ENCODE assay signal across 9 cellular contexts in the genomic region with DNA sequence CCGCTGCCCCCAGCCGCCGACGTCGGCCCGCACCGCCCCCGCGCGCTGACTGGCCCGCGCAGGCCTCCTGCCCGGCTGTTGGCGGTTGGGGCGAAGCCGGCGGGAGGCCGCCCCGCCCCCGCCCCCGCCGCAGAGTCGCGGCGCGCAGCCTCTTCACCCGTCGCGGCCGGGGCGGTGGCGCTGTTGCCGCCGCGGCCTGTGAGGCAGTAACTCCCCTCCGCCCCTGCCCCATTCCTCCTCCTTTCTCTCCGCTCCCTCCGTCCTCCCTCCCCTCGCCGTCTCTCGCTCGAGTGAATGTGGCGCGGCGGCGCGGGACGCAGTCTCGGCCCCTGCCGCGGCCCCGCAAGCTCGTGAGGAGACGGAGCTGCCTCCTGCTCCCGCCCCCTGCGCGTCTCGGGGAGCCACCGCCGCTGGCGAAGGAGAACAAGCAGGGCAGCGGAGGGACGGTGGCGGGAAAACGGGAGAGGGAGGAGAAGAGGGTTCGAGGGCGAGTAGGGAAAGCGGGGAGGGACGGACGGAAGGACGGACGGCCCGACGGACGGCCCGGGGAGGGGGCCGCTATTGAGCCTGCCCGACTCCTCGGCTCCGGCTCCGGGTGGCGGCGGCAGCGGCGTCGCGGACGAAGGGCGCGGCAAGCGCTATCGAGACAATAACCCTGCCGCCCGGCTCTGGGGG. TPM values are rescaled to one million over a fixed set of nuclear protein-coding genes. Genes with fewer than 3 reads are reported as not detected.
DNase-seq lines count a peak whose midpoint lies in the region; ATAC-seq, FAIRE-seq and TF ChIP-seq lines count a peak whose summit lies in the region.
"Had no signal": no experiment of that assay in that cellular context is flagged by ENCODE, and none has a peak within 500 bp of the region (broad histone marks: within the 10 kb centered on the region; RNA-seq: fewer than 3 reads in every experiment).

No MANE protein-coding gene starts in this region.

- peaks cover 44% of the 10 kb centered on the region for H3K79me2 ChIP-seq in HepG2 (ENCODE audit: insufficient read depth, low read length)

- H3K9me3 ChIP-seq in HepG2 (ENCODE audit: low read length): no peaks in the 10 kb centered on the region

- DNase-seq in BJ (ENCODE audit: low read depth) (peak; percentile 43), NCI-H345 treated with DMSO at 0.1 percent for 48 hours (lab: John Stamatoyannopoulos, UW; ENCODE audit: unreplicated experiment) (peak; percentile 46), cortex of kidney (lab: John Stamatoyannopoulos, UW) (peak; percentile 43), HepG2 (ENCODE audit: low spot score) (peak; percentile 74)
- DNase-seq in activated CD4-positive, alpha-beta T cell treated with anti-CD3 and anti-CD28 coated beads for 36 hours: peak; percentile 84
- peak; percentile 59 to 64 for DNase-seq in stimulated activated CD4-positive, alpha-beta T cell treated with anti-CD3 and anti-CD28 coated beads, Interleukin-2, amount 100 ng/mL, for 48 hours

- peak; percentile 31; the same call in 1 of the 2 replicates for TF ChIP-seq RAD21 in HepG2 (CRISPR knock-in tag; IDR thresholded peaks at IDR 0.05)

- intact Hi-C loops in activated CD4-positive, alpha-beta T cell treated with anti-CD3 and anti-CD28 coated beads for 36 hours (cut with DNase I, micrococcal nuclease): loop anchor here (1.0 to 10.0 kb wide), 15 partner anchors 36 to 899 kb away; a partner anchor contains a TSS
- intact Hi-C loops in HepG2 (cut with micrococcal nuclease; ENCODE audit: unreplicated experiment): loop anchor here (5.0 to 10.0 kb wide), 5 partner anchors 37 to 301 kb away; a partner anchor contains a TSS

- H3K4me3 ChIP-seq in BJ (ENCODE audit: low read depth, low read length) (peak overlapping the region; percentile 66), HepG2 (replicated peaks in 1 of 3; ENCODE audit: insufficient read depth in 1 of 3, low read depth in 2 of 3, low read length in 3 of 3) (peak overlapping the region; percentile 92 to 98 (median 97))

- no peaks in the 10 kb centered on the region for H3K27me3 Mint-ChIP-seq in activated CD4-positive, alpha-beta T cell treated with anti-CD3 and anti-CD28 coated beads for 36 hours

- in situ Hi-C loops in HepG2 (cut with HindIII; ENCODE audit: extremely low pct_ligation_motif_present, low pct_unique_long_range_greater_than_20kb): no loop called here

- peak overlapping the region; percentile 87 for H3K27ac Mint-ChIP-seq in activated CD4-positive, alpha-beta T cell treated with anti-CD3 and anti-CD28 coated beads for 36 hours

- peak overlapping the region; percentile 71 for H3K4me2 ChIP-seq in HepG2 (ENCODE audit: low read depth, low read length)

- ATAC-seq in GM19025 (IDR thresholded peaks at IDR 0.05; ENCODE audit: low read depth, unreplicated experiment): peak; percentile 66
- peak; percentile 69 for ATAC-seq in HG03196 (IDR thresholded peaks at IDR 0.05; ENCODE audit: unreplicated experiment)
- ATAC-seq in activated CD4-positive, alpha-beta T cell treated with anti-CD3 and anti-CD28 coated beads for 36 hours: peak; percentile 65
- ATAC-seq in HepG2: peak; percentile 86

- peaks cover 28% of the 10 kb centered on the region for H3K4me1 Mint-ChIP-seq in activated CD4-positive, alpha-beta T cell treated with anti-CD3 and anti-CD28 coated beads for 36 hours

- peaks cover 20% of the 10 kb centered on the region for H4K20me1 ChIP-seq in HepG2 (ENCODE audit: insufficient read depth, low read length)

- H3K4me3 Mint-ChIP-seq in activated CD4-positive, alpha-beta T cell treated with anti-CD3 and anti-CD28 coated beads for 36 hours: peak overlapping the region; percentile 85

- H3K9me3 Mint-ChIP-seq in activated CD4-positive, alpha-beta T cell treated with anti-CD3 and anti-CD28 coated beads for 36 hours (ENCODE audit: low read depth): no peaks in the 10 kb centered on the region

- peak in 1 of 2 experiments; percentile 3; a peak in 1 of 4 replicates for TF ChIP-seq EP300 in HepG2 (IDR thresholded peaks at IDR 0.05; ENCODE audit: low read depth in 2 of 2, low read length in 2 of 2)
- peak; percentile 56; the same call in 1 of the 2 replicates for TF ChIP-seq EP300 in HepG2 (CRISPR knock-in tag; IDR thresholded peaks at IDR 0.05; ENCODE audit: borderline replicate concordance)

- H3K27ac ChIP-seq in HepG2 (ENCODE audit: extremely low read length, insufficient read depth, low read length): peak overlapping the region; percentile 98

- no TSS peak for BruUV-seq in HepG2 (replicated peaks; lab: Mats Ljungman, UMichigan)

- CTCF ChIA-PET in BJ (lab: Yijun Ruan, JAX): interaction anchor here (0.7 to 1.3 kb wide), 3 partner anchors 51 to 134 kb away, joined by 3 to 4 read pairs (median 3); no protein-coding TSS in a partner anchor
- CTCF ChIA-PET in activated CD4-positive, alpha-beta T cell treated with anti-CD3 and anti-CD28 coated beads for 36 hours (lab: Charles Lee): interaction anchor here (0.6 to 1.1 kb wide), 5 partner anchors 13 to 317 kb away, joined by 3 to 5 read pairs (median 3); no protein-coding TSS in a partner anchor
- CTCF ChIA-PET in HepG2 (lab: Yijun Ruan, JAX; ENCODE audit: low intra/inter-chr PET ratio, low total read pairs): no interaction called here

- under 1% methylated on average over 44 of the region's 94 CpGs for WGBS in HepG2 (ENCODE audit: low lambda C conversion rate)

- FAIRE-seq in HepG2 (lab: Jason Lieb, UNC): no peak
- FAIRE-seq: islet of Langerhans had no signal

- H3K36me3 ChIP-seq in BJ (ENCODE audit: control insufficient read depth, insufficient read depth, low read length) (no peaks in the 10 kb centered on the region; the same call in 1 of the 2 replicates), HepG2 (replicated peaks in 1 of 2; ENCODE audit: control insufficient read depth in 1 of 2, insufficient read depth in 2 of 2, low read length in 2 of 2) (no peaks in the 10 kb centered on the region)

- H3K4me1 ChIP-seq in HepG2 (ENCODE audit: insufficient read depth, low read length): peaks cover 47% of the 10 kb centered on the region

- POLR2A ChIA-PET in BJ (lab: Charles Lee): interaction anchor here (0.7 kb wide), 3 partner anchors 31 to 117 kb away, joined by 9 to 11 read pairs (median 10); no protein-coding TSS in a partner anchor
- POLR2A ChIA-PET in activated CD4-positive, alpha-beta T cell treated with anti-CD3 and anti-CD28 coated beads for 36 hours (lab: Charles Lee): interaction anchor here (1.0 kb wide), 1 partner anchor 218 kb away, joined by 4 read pairs; a partner anchor contains a TSS
- POLR2A ChIA-PET in HepG2 (lab: Yijun Ruan, JAX): interaction anchor here (0.5 to 1.4 kb wide), 5 partner anchors 9 to 363 kb away, joined by 3 to 4 read pairs (median 3); a partner anchor contains a TSS

- H3K9ac ChIP-seq in HepG2 (ENCODE audit: insufficient read depth, low read depth, low read length): peak overlapping the region; percentile 93

- H3K27me3 ChIP-seq in BJ (ENCODE audit: control insufficient read depth, insufficient read depth, low read length) (no peaks in the 10 kb centered on the region), HepG2 (ENCODE audit: control insufficient read depth in 1 of 2, insufficient read depth in 2 of 2, low read length in 2 of 2) (no peaks in the 10 kb centered on the region; a peak in 1 of 5 replicates)

- TF ChIP-seq POLR2A in HepG2 (IDR thresholded peaks at IDR 0.05; ENCODE audit: insufficient read depth in 1 of 2, low read depth in 2 of 2, low read length in 2 of 2): peak; percentile 79 to 88

- no peak overlapping the region for H2AFZ ChIP-seq in HepG2 (ENCODE audit: low read length)

- peaks cover 4% of the 10 kb centered on the region for H3K36me3 Mint-ChIP-seq in activated CD4-positive, alpha-beta T cell treated with anti-CD3 and anti-CD28 coated beads for 36 hours (ENCODE audit: low read depth)

- peak; percentile 32 for TF ChIP-seq CTCF in BJ (IDR thresholded peaks at IDR 0.05; ENCODE audit: insufficient read depth, low read depth, low read length)
- TF ChIP-seq CTCF in HepG2 (CRISPR knock-in tag; IDR thresholded peaks at IDR 0.05): peak; percentile 76

TF ChIP-seq in HepG2, 621 proteins besides CTCF, POLR2A, EP300 and RAD21 (continues in another document):
- TF ChIP-seq, protein P1, sequence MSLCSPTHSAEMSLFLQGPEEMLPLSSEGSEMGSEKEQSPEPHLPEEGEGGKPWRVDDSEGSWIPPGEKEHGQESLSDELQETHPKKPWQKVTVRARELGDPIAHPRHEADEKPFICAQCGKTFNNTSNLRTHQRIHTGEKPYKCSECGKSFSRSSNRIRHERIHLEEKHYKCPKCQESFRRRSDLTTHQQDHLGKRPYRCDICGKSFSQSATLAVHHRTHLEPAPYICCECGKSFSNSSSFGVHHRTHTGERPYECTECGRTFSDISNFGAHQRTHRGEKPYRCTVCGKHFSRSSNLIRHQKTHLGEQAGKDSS (CRISPR knock-in tag; IDR thresholded peaks at IDR 0.05; ENCODE audit: borderline replicate concordance, low read depth): no peak; the same call in 1 of the 2 replicates
- 0 out of 2 replicates have a peak, but pooled peaks have one; percentile 16 for TF ChIP-seq GATAD2A (CRISPR knock-in tag; IDR thresholded peaks at IDR 0.05)

RNA-seq across cellular contexts. Expression of a gene that starts 0.6 kb away (rescaled TPM):
- polyA plus RNA-seq in BJ (2011; rRNA removed) (26.0 and 56.0 TPM in 2 replicates), HepG2 (2011; rRNA removed) (12.5 and 14.4 TPM in 2 replicates)
- polyA minus RNA-seq in BJ (2011; rRNA and poly(A)+ RNA removed): 47.2 and 53.8 TPM in 2 replicates
- total RNA-seq in activated CD4-positive, alpha-beta T cell treated with anti-CD3 and anti-CD28 coated beads for 36 hours: 10 to 100 TPM; 44.8 to 52.3 TPM
- total RNA-seq in HepG2 (2016; rRNA removed; fragmentation: Illumina TruSeq; extraction: Trizol): 41.7 and 54.8 TPM in 2 replicates
- total RNA-seq in HepG2 (2016; cell fraction: cytosol; rRNA removed; fragmentation: Illumina TruSeq; extraction: Trizol; ENCODE audit: low read depth): 16.6 and 24.6 TPM in 2 replicates
- 37.9 and 53.8 TPM in 2 replicates for total RNA-seq in HepG2 (2016; cell fraction: insoluble cytoplasmic fraction; rRNA removed; fragmentation: Illumina TruSeq; extraction: Trizol)
- 23.2 and 27.1 TPM in 2 replicates for total RNA-seq in HepG2 (2016; cell fraction: membrane; rRNA removed; fragmentation: Illumina TruSeq; extraction: Trizol)
- 62.6 and 65.3 TPM in 2 replicates for total RNA-seq in HepG2 (2016; cell fraction: nucleus; rRNA removed; fragmentation: Illumina TruSeq; extraction: Trizol)
- 4.9 and 8.6 TPM in 2 replicates for polyA plus RNA-seq in HepG2 (2011; cell fraction: cytosol; rRNA removed)
- 10.5 and 10.8 TPM in 2 replicates for polyA plus RNA-seq in HepG2 (2011; cell fraction: nucleus; rRNA removed)
- polyA plus RNA-seq in HepG2 (2012): 14.1 and 14.9 TPM in 2 replicates
- 0.44 and 0.64 TPM in 2 replicates for polyA plus RNA-seq in HepG2 (2016; cell fraction: cytosol; fragmentation: Illumina TruSeq; extraction: Trizol; ENCODE audit: low read depth)
- 29.5 and 36.4 TPM in 2 replicates for polyA plus RNA-seq in HepG2 (2016; cell fraction: insoluble cytoplasmic fraction; fragmentation: Illumina TruSeq; extraction: Trizol; ENCODE audit: low read depth)
- polyA plus RNA-seq in HepG2 (2016; cell fraction: membrane; fragmentation: Illumina TruSeq; extraction: Trizol; ENCODE audit: low read depth): 3.4 and 3.9 TPM in 2 replicates
- 40.0 and 43.6 TPM in 2 replicates for polyA plus RNA-seq in HepG2 (2016; cell fraction: nucleus; fragmentation: Illumina TruSeq; extraction: Trizol; ENCODE audit: insufficient read depth, low read depth)
- polyA minus RNA-seq in HepG2 (2011; rRNA and poly(A)+ RNA removed; ENCODE audit: low replicate concordance): 12.0 and 26.9 TPM in 2 replicates
- polyA minus RNA-seq in HepG2 (2011; cell fraction: cytosol; rRNA and poly(A)+ RNA removed): 28.1 and 38.4 TPM in 2 replicates
- 140 and 160 TPM in 2 replicates for polyA minus RNA-seq in HepG2 (2011; cell fraction: nucleus; rRNA and poly(A)+ RNA removed)

Comparison
In these comparisons a context has a peak if more than half of its experiments do, and no peak if none do; other contexts are left out.
1. Peak in every context shown above with its lines: DNase-seq, ATAC-seq, H3K4me3 ChIP-seq and H3K27ac ChIP-seq.